Comparison of ENCODE assay signal across 22 cellular contexts in genomic region chr17:9179602-9180001, GRCh38.
"Had no signal": no experiment of that assay in that cellular context is flagged by ENCODE, and none has a peak within 500 bp of the region (broad histone marks: within the 10 kb centered on the region; RNA-seq: fewer than 3 reads in every experiment).

No MANE protein-coding gene starts in this region.

- FAIRE-seq: endometrium had no signal

- H3K27me3 ChIP-seq: tibial artery had no signal

- H3K27ac ChIP-seq: cardiac muscle cell, left ventricle myocardium inferior, parathyroid adenoma had no signal

- H3K79me2 ChIP-seq: parathyroid adenoma had no signal

- H3K9me3 ChIP-seq: left ventricle myocardium inferior, tibial artery had no signal

- ATAC-seq: activated CD8-positive, alpha-beta memory T cell treated with anti-CD3 and anti-CD28 coated beads, Interleukin-2, amount 10 ng/mL, durations not matched to agents 7 days and 5 days; activated CD8-positive, alpha-beta T cell treated with anti-CD3 and anti-CD28 coated beads for 36 hours; natural killer cell treated with Interleukin-12 subunit alpha and Interleukin-12 subunit beta and Interleukin-15 and Interleukin-18, amount 100 ng/mL, for 72 hours; right cardiac atrium; stimulated activated effector memory CD8-positive, alpha-beta T cell treated with anti-CD3 and anti-CD28 coated beads, Interleukin-12 subunit alpha, Interleukin-12 subunit beta, amount 100 ng/mL, for 72 hours; stimulated activated naive CD8-positive, alpha-beta T cell treated with anti-CD3 and anti-CD28 coated beads, Interleukin-15, amount 100 ng/mL, for 72 hours had no signal

- H2AFZ ChIP-seq: parathyroid adenoma had no signal

- H3K4me1 ChIP-seq: parathyroid adenoma had no signal

- H3K9ac ChIP-seq: parathyroid adenoma had no signal

- DNase-seq: activated CD4-positive, alpha-beta T cell treated with anti-CD3 and anti-CD28 coated beads, Interleukin-2, amount 10 ng/mL, durations not matched to agents 7 days and 5 days; activated CD8-positive, alpha-beta memory T cell treated with anti-CD3 and anti-CD28 coated beads, Interleukin-2, amount 10 ng/mL, durations not matched to agents 7 days and 5 days; activated CD8-positive, alpha-beta T cell treated with anti-CD3 and anti-CD28 coated beads for 36 hours; activated effector memory CD4-positive, alpha-beta T cell treated with anti-CD3 and anti-CD28 coated beads, Interleukin-2, amount 50 U/mL, for 16 hours; activated naive CD4-positive, alpha-beta T cell treated with anti-CD3 and anti-CD28 coated beads, Interleukin-2, amount 10 ng/mL, durations not matched to agents 7 days and 5 days; activated T-cell treated with anti-CD3 and anti-CD28 coated beads for 4 hours; amygdala; foreskin fibroblast; kidney glomerular epithelial cell; left ventricle myocardium inferior; midbrain; nucleus accumbens; stimulated activated CD4-positive, alpha-beta T cell treated with anti-CD3 and anti-CD28 coated beads, Interleukin-1b, Interleukin-23, amount 100 ng/mL, for 48 hours; stimulated activated naive CD8-positive, alpha-beta T cell treated with anti-CD3 and anti-CD28 coated beads, Interleukin-15, amount 100 ng/mL, for 72 hours; T1000; tibial artery had no signal

- H3K4me3 ChIP-seq: cardiac muscle cell, left ventricle myocardium inferior, tibial artery had no signal

- H3K36me3 ChIP-seq: cardiac muscle cell, left ventricle myocardium inferior had no signal
